ENCODE assay signal across 13 cellular contexts in the genomic region with DNA sequence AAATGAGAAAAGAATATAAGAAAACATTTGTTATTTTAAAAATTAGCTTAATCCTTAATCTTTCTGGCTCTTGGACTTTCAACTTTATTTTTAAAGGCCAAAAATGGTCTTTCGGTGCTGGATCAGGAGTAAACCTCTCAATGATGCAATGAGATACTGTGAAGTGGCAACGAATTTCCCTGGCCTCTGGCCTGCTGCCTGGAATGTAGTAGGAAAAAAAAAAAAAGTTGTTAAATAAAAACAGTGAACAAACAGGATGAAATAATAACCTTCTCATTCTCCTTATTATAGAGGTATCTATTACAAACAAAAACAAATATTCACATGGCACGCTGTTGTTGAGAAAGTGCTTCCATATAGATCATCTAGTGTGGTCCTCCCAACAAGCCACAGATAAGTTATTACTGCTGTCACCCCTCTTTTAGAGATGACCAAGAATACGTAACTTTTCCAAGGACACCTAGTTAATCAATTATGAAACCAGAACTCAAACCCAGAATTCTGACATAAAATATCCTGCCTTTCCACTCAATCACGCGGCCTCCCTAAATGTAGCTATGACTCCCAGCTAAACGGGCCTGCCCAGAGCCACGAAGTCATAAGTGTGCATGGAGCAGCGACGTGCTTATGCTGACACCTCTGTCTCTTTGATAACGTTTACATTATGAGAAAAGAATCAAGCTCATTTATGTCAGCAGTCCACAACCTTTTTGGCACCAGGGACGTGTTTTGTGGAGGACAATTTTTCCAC.
DNase-seq lines count a peak whose midpoint lies in the region; ATAC-seq and TF ChIP-seq lines count a peak whose summit lies in the region.
"Had no signal": no experiment of that assay in that cellular context is flagged by ENCODE, and none has a peak within 500 bp of the region (broad histone marks: within the 10 kb centered on the region; RNA-seq: fewer than 3 reads in every experiment).

No MANE protein-coding gene starts in this region.

- ATAC-seq in GM18870 (IDR thresholded peaks at IDR 0.05; ENCODE audit: unreplicated experiment), result no peak

- TF ChIP-seq EP300 in suprapubic skin (IDR thresholded peaks at IDR 0.05), result no peak

- 59% methylated on average over 12 of the region's 12 CpGs for WGBS in suprapubic skin

- no peak for TF ChIP-seq POLR2A in suprapubic skin (IDR thresholded peaks at IDR 0.05)

- H3K36me3 ChIP-seq in ascending aorta (no peaks in the 10 kb centered on the region), right atrium auricular region (no peaks in the 10 kb centered on the region), suprapubic skin (no peaks in the 10 kb centered on the region)
- H3K36me3 ChIP-seq: SJCRH30 had no signal

- TF ChIP-seq CTCF in ascending aorta (IDR thresholded peaks at IDR 0.05) (no peak), right atrium auricular region (IDR thresholded peaks at IDR 0.05) (no peak), suprapubic skin (IDR thresholded peaks at IDR 0.05) (no peak)

- H3K4me1 ChIP-seq in ascending aorta (peaks cover 3 to 51% of the 10 kb centered on the region in 2 donors), right atrium auricular region (peaks cover 0 to 24% of the 10 kb centered on the region in 2 donors), suprapubic skin (peaks cover 21% of the 10 kb centered on the region)

- no peak overlapping the region for H3K4me3 ChIP-seq in ascending aorta
- H3K4me3 ChIP-seq in right atrium auricular region, result no peak overlapping the region
- H3K4me3 ChIP-seq in suprapubic skin, result no peak overlapping the region
- H3K4me3 ChIP-seq: SJCRH30 had no signal

- H3K27ac ChIP-seq in ascending aorta, result peak overlapping the region; percentile 7 to 75
- H3K27ac ChIP-seq in right atrium auricular region, result peak overlapping the region; percentile 30 to 35
- peak overlapping the region; percentile 19 for H3K27ac ChIP-seq in suprapubic skin
- H3K27ac ChIP-seq: 22Rv1, SJCRH30 had no signal

- H3K27me3 ChIP-seq in ascending aorta, result no peaks in the 10 kb centered on the region
- no peaks in the 10 kb centered on the region for H3K27me3 ChIP-seq in right atrium auricular region
- no peaks in the 10 kb centered on the region for H3K27me3 ChIP-seq in suprapubic skin
- H3K27me3 ChIP-seq: SJCRH30 had no signal

- H3K9me3 ChIP-seq in ascending aorta (no peaks in the 10 kb centered on the region), right atrium auricular region (no peaks in the 10 kb centered on the region), suprapubic skin (no peaks in the 10 kb centered on the region)
- H3K9me3 ChIP-seq: SJCRH30 had no signal

- intact Hi-C loops in ascending aorta (cut with DNase I), result loop anchor here (5.0 kb wide), 3 partner anchors 89 to 169 kb away; a partner anchor contains a TSS

- DNase-seq in DMS79 treated with DMSO at 0.1 percent for 48 hours (lab: John Stamatoyannopoulos, UW) (peak; percentile 72), DMS79 (lab: John Stamatoyannopoulos, UW) (no peak), ascending aorta (ENCODE audit: low spot score in 2 of 2) (peak in 1 of 2 donors; percentile 79), right atrium auricular region (ENCODE audit: low spot score) (peak; percentile 72), suprapubic skin (ENCODE audit: low spot score in 2 of 2) (no peak), hippocampal formation (lab: John Stamatoyannopoulos, UW) (no peak)
- DNase-seq in NK-92 treated with Interleukin-12 subunit alpha and Interleukin-12 subunit beta, amount 100 ng/mL, for 24 hours (lab: John Stamatoyannopoulos, UW), result no peak
- DNase-seq: activated CD4-positive, alpha-beta T cell treated with anti-CD3 and anti-CD28 coated beads, Interleukin-2, amount 10 ng/mL, durations not matched to agents 7 days and 5 days; MV-4-11; occipital lobe had no signal

Comparison
In these comparisons a context has a peak if more than half of its experiments do, and no peak if none do; other contexts are left out.
1. DNase-seq: peak in DMS79 treated with DMSO at 0.1 percent for 48 hours (single experiment) and right atrium auricular region (single experiment); none in DMS79 (single experiment), suprapubic skin (0 of 2), hippocampal formation (0 of 2) and NK-92 treated with Interleukin-12 subunit alpha and Interleukin-12 subunit beta, amount 100 ng/mL, for 24 hours (single experiment).
2. Peak in every context shown above with its lines, with median percentiles within 50 percentile points of each other: H3K27ac ChIP-seq.